Comparison of ENCODE assay signal across 8 cellular contexts in the genomic region with DNA sequence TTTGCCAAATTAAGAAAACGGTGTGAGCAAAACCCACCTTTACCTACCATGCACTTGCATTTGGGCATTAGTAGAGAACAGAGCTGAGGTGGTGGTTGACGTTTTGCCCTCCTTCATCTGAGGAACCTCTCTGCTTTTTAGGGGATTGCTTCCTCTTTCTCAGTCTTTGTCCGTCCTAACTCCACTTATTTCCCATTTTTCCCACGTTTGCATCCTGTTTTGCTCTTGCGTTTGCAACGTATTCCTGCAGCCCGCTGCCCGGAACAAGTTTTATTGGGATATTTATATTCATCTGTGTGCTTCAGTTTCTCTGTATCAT. TPM values are rescaled to one million over a fixed set of nuclear protein-coding genes. Genes with fewer than 3 reads are reported as not detected.
DNase-seq lines count a peak whose midpoint lies in the region; ATAC-seq and TF ChIP-seq lines count a peak whose summit lies in the region.

No MANE protein-coding gene starts in this region.

- TF ChIP-seq EP300 in neural cell (conservative IDR thresholded peaks at IDR 0.05; ENCODE audit: poor library complexity, severe bottlenecking), result no peak

- H3K4me3 Mint-ChIP-seq in endodermal cell, result peak overlapping the region; percentile 99

- no peak for DNase-seq in NT2/D1 (ENCODE audit: low read depth, low spot score)
- no peak for DNase-seq in endodermal cell
- DNase-seq in RKO (ENCODE audit: low spot score), result no peak
- no peak for DNase-seq in NCI-H1930 (lab: John Stamatoyannopoulos, UW)
- no peak for DNase-seq in glomerular visceral epithelial cell (ENCODE audit: extremely low spot score)

- H3K36me3 ChIP-seq in NT2/D1 (ENCODE audit: insufficient read depth, insufficient read length, low read length) (peaks cover 4% of the 10 kb centered on the region), endodermal cell (ENCODE audit: control insufficient read depth, insufficient read depth, low read length) (peaks cover 1% of the 10 kb centered on the region), neural cell (ENCODE audit: insufficient read depth, low read length) (no peaks in the 10 kb centered on the region)

- H2AFZ ChIP-seq in neural cell (ENCODE audit: low read depth, low read length), result peak overlapping the region; percentile 67

- peak overlapping the region; percentile 94 for H3K4me2 ChIP-seq in neural cell (ENCODE audit: low read length)

- 0 to 30% methylated on average over 3 to 8 of the region's 8 CpGs for WGBS in endodermal cell (ENCODE audit: insufficient coverage in 1 of 2, insufficient read length in 1 of 2), 2 experiments

- H3K9me2 ChIP-seq in neural cell (ENCODE audit: insufficient read depth, low read length), result no peaks in the 10 kb centered on the region

- H3K27ac Mint-ChIP-seq in endodermal cell, result peak overlapping the region; percentile 99

- no peaks in the 10 kb centered on the region for H3K27me3 Mint-ChIP-seq in endodermal cell (ENCODE audit: insufficient read depth)

- peaks cover 2% of the 10 kb centered on the region for H3F3A ChIP-seq in neural cell (ENCODE audit: insufficient read depth, low read length, poor library complexity, severe bottlenecking)

- no peaks in the 10 kb centered on the region for H3K9me3 ChIP-seq in NT2/D1 (ENCODE audit: insufficient read depth, low read length)
- no peaks in the 10 kb centered on the region for H3K9me3 ChIP-seq in endodermal cell (ENCODE audit: control insufficient read depth, low read length)
- no peaks in the 10 kb centered on the region for H3K9me3 ChIP-seq in neural cell (ENCODE audit: low read length)

- H3K4me3 ChIP-seq in NT2/D1 (ENCODE audit: insufficient read length, low read depth) (peak overlapping the region; percentile 75), endodermal cell (ENCODE audit: low read length) (peak overlapping the region; percentile 97), neural cell (ENCODE audit: low read length) (peak overlapping the region; percentile 73)

- H3K79me2 ChIP-seq in neural cell (replicated peaks; ENCODE audit: insufficient read depth, low read length), result peaks cover 46% of the 10 kb centered on the region

- H3K4me1 ChIP-seq in NT2/D1 (ENCODE audit: insufficient read depth, insufficient read length) (no peaks in the 10 kb centered on the region), endodermal cell (ENCODE audit: control insufficient read depth, insufficient read depth, low read length) (no peaks in the 10 kb centered on the region)

- H4K20me1 ChIP-seq in neural cell (ENCODE audit: insufficient read depth), result peaks cover 4% of the 10 kb centered on the region

- peaks cover 12% of the 10 kb centered on the region for H3K4me1 Mint-ChIP-seq in endodermal cell

- H3K36me3 Mint-ChIP-seq in endodermal cell (ENCODE audit: low read depth), result peaks cover 12% of the 10 kb centered on the region

- H3K27ac ChIP-seq in endodermal cell (ENCODE audit: low read depth, low read length) (peak overlapping the region; percentile 45), neural cell (ENCODE audit: low read length) (peak overlapping the region; percentile 98)

- no peaks in the 10 kb centered on the region for H3K9me3 Mint-ChIP-seq in endodermal cell

- H3K9ac ChIP-seq in NT2/D1 (ENCODE audit: insufficient read length, low read depth) (peak overlapping the region; percentile 80), endodermal cell (ENCODE audit: extremely low read depth, low read length, poor library complexity, severe bottlenecking) (peak overlapping the region; percentile 83), neural cell (ENCODE audit: low read length) (peak overlapping the region; percentile 98)

- H3K27me3 ChIP-seq in NT2/D1 (ENCODE audit: insufficient read depth, insufficient read length), result no peaks in the 10 kb centered on the region
- no peaks in the 10 kb centered on the region for H3K27me3 ChIP-seq in endodermal cell (ENCODE audit: control insufficient read depth, insufficient read depth, low read length, poor library complexity, severe bottlenecking)
- H3K27me3 ChIP-seq in neural cell (ENCODE audit: insufficient read depth, low read depth, low read length), result no peaks in the 10 kb centered on the region

- TF ChIP-seq CTCF in endodermal cell (conservative IDR thresholded peaks at IDR 0.05) (no peak), neural cell (IDR thresholded peaks at IDR 0.05; ENCODE audit: poor library complexity, severe bottlenecking) (no peak)

- TF ChIP-seq RAD21 in neural cell (conservative IDR thresholded peaks at IDR 0.05), result no peak

- ATAC-seq in GM18517 (IDR thresholded peaks at IDR 0.05; ENCODE audit: unreplicated experiment), result peak; percentile 49
- peak; percentile 36 for ATAC-seq in HG02571 (IDR thresholded peaks at IDR 0.05; ENCODE audit: unreplicated experiment)

TF ChIP-seq in neural cell, 6 proteins besides CTCF, POLR2A, EP300 and RAD21:
- no peak for TF ChIP-seq MXI1 (conservative IDR thresholded peaks at IDR 0.05; ENCODE audit: poor library complexity, severe bottlenecking)
- no peak for TF ChIP-seq TAF1 (IDR thresholded peaks at IDR 0.05; ENCODE audit: low read depth)
- TF ChIP-seq SMC3 (conservative IDR thresholded peaks at IDR 0.05; ENCODE audit: poor library complexity), result no peak
- no peak for TF ChIP-seq POLR2AphosphoS5 (IDR thresholded peaks at IDR 0.05)
- no peak for TF ChIP-seq REST (IDR thresholded peaks at IDR 0.05; ENCODE audit: borderline replicate concordance)
- TF ChIP-seq EZH2 (IDR thresholded peaks at IDR 0.05; ENCODE audit: borderline replicate concordance, insufficient read depth, low read length, poor library complexity, severe bottlenecking), result no peak

RNA-seq across cellular contexts. Expression of gene SERINC1, which starts 0.4 kb away (rescaled TPM):
- 10 to 100 TPM; 77.4 to 79.1 TPM for total RNA-seq in endodermal cell
- 117 TPM for polyA plus RNA-seq in endodermal cell (2013, experiment 1 of 2)
- polyA plus RNA-seq in endodermal cell (2013, experiment 2 of 2), result 105 TPM
- polyA plus RNA-seq in neural cell, result 783 and 879 TPM in 2 replicates
- 638 and 711 TPM in 2 replicates for polyA minus RNA-seq in neural cell
